In the genomic region with DNA sequence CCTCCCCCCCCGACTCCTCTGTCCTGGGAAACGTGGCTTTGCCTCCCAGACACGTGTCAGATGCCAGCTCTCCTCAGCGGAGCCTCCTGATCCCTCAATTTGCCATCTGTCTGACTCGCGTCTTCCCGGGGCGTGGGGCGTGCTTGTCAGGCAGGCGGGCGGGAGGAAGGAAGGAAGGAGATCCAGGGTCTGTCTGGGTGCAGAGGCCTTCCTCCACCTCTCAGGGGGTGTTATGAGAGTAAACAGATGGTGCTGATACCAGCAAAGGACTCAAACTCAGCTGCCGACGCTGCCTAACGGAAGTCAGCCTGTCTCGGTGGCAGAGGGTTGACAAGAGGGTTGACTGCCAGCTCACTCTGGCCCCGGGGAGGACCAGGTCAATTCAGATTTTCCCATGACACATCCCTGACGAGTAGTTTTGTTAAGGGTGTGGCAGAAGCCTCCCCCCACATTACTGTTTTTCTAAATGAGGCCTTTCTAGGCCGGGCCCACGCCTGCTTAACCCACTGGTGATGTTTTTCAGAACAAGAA, we compare ENCODE assay signal across 8 cellular contexts. TPM values are rescaled to one million over a fixed set of nuclear protein-coding genes. Genes with fewer than 3 reads are reported as not detected.
A peak's percentile ranks its signal among the peaks of the same experiment; 100 is the strongest.
DNase-seq lines count a peak whose midpoint lies in the region; ATAC-seq and TF ChIP-seq lines count a peak whose summit lies in the region.

No MANE protein-coding gene starts in this region.

- no peaks in the 10 kb centered on the region for H3K9me3 ChIP-seq in RWPE2 (ENCODE audit: severe bottlenecking)
- H3K9me3 ChIP-seq in heart right ventricle = no peaks in the 10 kb centered on the region

- WGBS in heart right ventricle, 2 donors = 36 to 39% methylated on average over 19 of the region's 19 CpGs

- ATAC-seq in RWPE2 (ENCODE audit: low read depth) (peak; percentile 19; the same call in 2 of the 3 replicates), heart right ventricle (peak in 2 of 8 donors; percentile 5 to 6), GM18867 (IDR thresholded peaks at IDR 0.05; ENCODE audit: unreplicated experiment) (no peak), HG03175 (IDR thresholded peaks at IDR 0.05; ENCODE audit: unreplicated experiment) (no peak)

- no peak overlapping the region for H3K4me3 ChIP-seq in RWPE2 (ENCODE audit: severe bottlenecking)
- H3K4me3 ChIP-seq in heart right ventricle = no peak overlapping the region

- H3K36me3 ChIP-seq in RWPE2 (ENCODE audit: low read depth) (peaks cover 98% of the 10 kb centered on the region), heart right ventricle (peaks cover 0 to 85% (median 4%) of the 10 kb centered on the region in 9 donors)

- no peaks in the 10 kb centered on the region for H3K27me3 ChIP-seq in RWPE2 (ENCODE audit: insufficient read depth, poor library complexity, severe bottlenecking)
- H3K27me3 ChIP-seq in heart right ventricle = no peaks in the 10 kb centered on the region

- TF ChIP-seq CTCF in RWPE2 (IDR thresholded peaks at IDR 0.05; ENCODE audit: poor library complexity, severe bottlenecking) (no peak), heart right ventricle (IDR thresholded peaks at IDR 0.05) (no peak)

- DNase-seq in Ammon's horn (ENCODE audit: low spot score) (peak; percentile 24), RWPE2 (ENCODE audit: low spot score) (peak; percentile 68), activated gamma-delta T cell treated with Interleukin-2 at 50 U/mL for 16 hours (peak; percentile 64), heart right ventricle (peak in 1 of 2 donors; percentile 14), NCI-H526 treated with DMSO at 0.1 percent for 48 hours (lab: John Stamatoyannopoulos, UW) (no peak)
- peak; percentile 50 for DNase-seq in stimulated activated CD8-positive, alpha-beta memory T cell treated with anti-CD3 and anti-CD28 coated beads, Interleukin-12 subunit alpha, Interleukin-12 subunit beta, amount 100 ng/mL, for 24 hours (ENCODE audit: extremely low read depth)

- H3K27ac ChIP-seq in RWPE2 (ENCODE audit: poor library complexity, severe bottlenecking) = peak overlapping the region; percentile 60
- peak overlapping the region; percentile 11 to 88 (median 78) for H3K27ac ChIP-seq in heart right ventricle

- peaks cover 39% of the 10 kb centered on the region for H3K4me1 ChIP-seq in RWPE2 (ENCODE audit: insufficient read depth, poor library complexity, severe bottlenecking)
- H3K4me1 ChIP-seq in heart right ventricle = peaks cover 56 to 93% (median 79%) of the 10 kb centered on the region in 9 donors

- intact Hi-C loops in heart right ventricle (cut with DNase I) = loop anchor here in 2 of 10 donors (10.0 kb wide), 2 partner anchors 260 to 490 kb away; a partner anchor contains a TSS

RNA-seq across cellular contexts. Expression of a gene that starts 17.0 kb away (rescaled TPM):
- 100 to 1,000 TPM; 222 to 328 (median 245) TPM for total RNA-seq in heart right ventricle
- polyA plus RNA-seq in heart right ventricle = 100 to 1,000 TPM; 200 to 598 TPM

RNA-seq across cellular contexts. Expression of a gene that starts 52.2 kb away (rescaled TPM):
- total RNA-seq in heart right ventricle = 10 to 100 TPM; 15.9 to 55.7 (median 27.5) TPM
- polyA plus RNA-seq in heart right ventricle = 10 to 100 TPM; 18.4 to 32.6 TPM
